ENCODE assay signal across 10 cellular contexts in the genomic region with DNA sequence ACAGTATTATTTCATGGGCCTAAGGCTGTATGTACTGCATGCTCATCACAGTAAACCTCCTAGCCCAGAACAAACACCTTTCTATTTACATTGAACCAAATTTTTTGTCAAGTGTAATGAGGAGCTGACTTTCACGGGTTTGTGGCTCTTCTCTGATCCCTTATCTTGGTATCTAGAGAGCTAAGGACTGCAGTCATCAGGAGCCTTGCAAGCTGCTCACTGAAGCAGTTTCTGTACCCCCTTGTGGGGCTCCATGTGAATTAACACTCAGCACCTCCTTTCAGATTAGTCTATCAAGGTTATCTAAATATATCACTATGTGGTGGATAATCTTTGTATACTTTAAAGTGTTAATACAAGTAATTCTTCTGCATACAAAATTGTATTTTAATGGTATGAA.
DNase-seq lines count a peak whose midpoint lies in the region; ATAC-seq and TF ChIP-seq lines count a peak whose summit lies in the region.
"Had no signal": no experiment of that assay in that cellular context is flagged by ENCODE, and none has a peak within 500 bp of the region (broad histone marks: within the 10 kb centered on the region; RNA-seq: fewer than 3 reads in every experiment).

No MANE protein-coding gene starts in this region.

- H3K9me3 ChIP-seq in smooth muscle cell (replicated peaks; ENCODE audit: low read depth): no peaks in the 10 kb centered on the region
- H3K9me3 ChIP-seq: pancreas had no signal

- ATAC-seq in HG02973 (IDR thresholded peaks at IDR 0.05; ENCODE audit: unreplicated experiment) (no peak), GM21526 (IDR thresholded peaks at IDR 0.05; ENCODE audit: low FRiP score, unreplicated experiment) (no peak), GM21529 (IDR thresholded peaks at IDR 0.05; ENCODE audit: unreplicated experiment) (no peak)

- H3K4me1 ChIP-seq in smooth muscle cell (ENCODE audit: low read depth): peaks cover 6% of the 10 kb centered on the region
- H3K4me1 ChIP-seq: pancreas had no signal

- H3K9ac ChIP-seq in smooth muscle cell (ENCODE audit: low read depth): no peak overlapping the region

- in situ Hi-C loops in ACHN (cut with HindIII; ENCODE audit: low pct_ligation_motif_present, low pct_unique_long_range_greater_than_20kb, low sequenced_read_pairs): no loop called here

- no peak overlapping the region for H2AFZ ChIP-seq in smooth muscle cell (ENCODE audit: low read depth)

- H3K36me3 ChIP-seq in smooth muscle cell (ENCODE audit: low read depth): no peaks in the 10 kb centered on the region
- H3K36me3 ChIP-seq: pancreas had no signal

- H3K4me3 ChIP-seq in smooth muscle cell: no peak overlapping the region
- H3K4me3 ChIP-seq: pancreas had no signal

- H3F3A ChIP-seq in smooth muscle cell (ENCODE audit: low read depth): no peaks in the 10 kb centered on the region

- no peaks in the 10 kb centered on the region for H4K20me1 ChIP-seq in smooth muscle cell (ENCODE audit: low read depth)

- DNase-seq in ACHN (peak; percentile 0), EH (ENCODE audit: low read depth) (peak; percentile 17), RPMI7951 (ENCODE audit: low read depth) (peak; percentile 52), erythroblast (lab: John Stamatoyannopoulos, UW) (peak; percentile 30 to 43), smooth muscle cell (lab: John Stamatoyannopoulos, UW; ENCODE audit: unreplicated experiment) (no peak)
- DNase-seq: islet precursor cell, pancreas had no signal

- TF ChIP-seq POLR2A in erythroblast (IDR thresholded peaks at IDR 0.05; ENCODE audit: low read length): no peak

- 28% methylated on average over 1 of the region's 1 CpG for WGBS in smooth muscle cell (ENCODE audit: low lambda C conversion rate)

- H3K79me2 ChIP-seq in smooth muscle cell (ENCODE audit: low read depth): no peaks in the 10 kb centered on the region

- no peak overlapping the region for H3K27ac ChIP-seq in smooth muscle cell (ENCODE audit: low read depth)
- H3K27ac ChIP-seq: pancreas had no signal

- H3K4me2 ChIP-seq in smooth muscle cell: no peak overlapping the region

- TF ChIP-seq CTCF in smooth muscle cell (IDR thresholded peaks at IDR 0.05; ENCODE audit: borderline replicate concordance, insufficient read depth, poor library complexity, severe bottlenecking): no peak

- no peaks in the 10 kb centered on the region for H3K27me3 ChIP-seq in smooth muscle cell (ENCODE audit: low read depth)
- H3K27me3 ChIP-seq: pancreas had no signal
